ENCODE assay signal across 1 cellular context in genomic region chr20:56373942-56374341, GRCh38.
TF ChIP-seq lines count a peak whose summit lies in the region.

No MANE protein-coding gene starts in this region.

TF ChIP-seq in GM23338, 12 proteins besides CTCF, POLR2A, EP300 and RAD21 (continued from another document):
- TF ChIP-seq, protein P1, sequence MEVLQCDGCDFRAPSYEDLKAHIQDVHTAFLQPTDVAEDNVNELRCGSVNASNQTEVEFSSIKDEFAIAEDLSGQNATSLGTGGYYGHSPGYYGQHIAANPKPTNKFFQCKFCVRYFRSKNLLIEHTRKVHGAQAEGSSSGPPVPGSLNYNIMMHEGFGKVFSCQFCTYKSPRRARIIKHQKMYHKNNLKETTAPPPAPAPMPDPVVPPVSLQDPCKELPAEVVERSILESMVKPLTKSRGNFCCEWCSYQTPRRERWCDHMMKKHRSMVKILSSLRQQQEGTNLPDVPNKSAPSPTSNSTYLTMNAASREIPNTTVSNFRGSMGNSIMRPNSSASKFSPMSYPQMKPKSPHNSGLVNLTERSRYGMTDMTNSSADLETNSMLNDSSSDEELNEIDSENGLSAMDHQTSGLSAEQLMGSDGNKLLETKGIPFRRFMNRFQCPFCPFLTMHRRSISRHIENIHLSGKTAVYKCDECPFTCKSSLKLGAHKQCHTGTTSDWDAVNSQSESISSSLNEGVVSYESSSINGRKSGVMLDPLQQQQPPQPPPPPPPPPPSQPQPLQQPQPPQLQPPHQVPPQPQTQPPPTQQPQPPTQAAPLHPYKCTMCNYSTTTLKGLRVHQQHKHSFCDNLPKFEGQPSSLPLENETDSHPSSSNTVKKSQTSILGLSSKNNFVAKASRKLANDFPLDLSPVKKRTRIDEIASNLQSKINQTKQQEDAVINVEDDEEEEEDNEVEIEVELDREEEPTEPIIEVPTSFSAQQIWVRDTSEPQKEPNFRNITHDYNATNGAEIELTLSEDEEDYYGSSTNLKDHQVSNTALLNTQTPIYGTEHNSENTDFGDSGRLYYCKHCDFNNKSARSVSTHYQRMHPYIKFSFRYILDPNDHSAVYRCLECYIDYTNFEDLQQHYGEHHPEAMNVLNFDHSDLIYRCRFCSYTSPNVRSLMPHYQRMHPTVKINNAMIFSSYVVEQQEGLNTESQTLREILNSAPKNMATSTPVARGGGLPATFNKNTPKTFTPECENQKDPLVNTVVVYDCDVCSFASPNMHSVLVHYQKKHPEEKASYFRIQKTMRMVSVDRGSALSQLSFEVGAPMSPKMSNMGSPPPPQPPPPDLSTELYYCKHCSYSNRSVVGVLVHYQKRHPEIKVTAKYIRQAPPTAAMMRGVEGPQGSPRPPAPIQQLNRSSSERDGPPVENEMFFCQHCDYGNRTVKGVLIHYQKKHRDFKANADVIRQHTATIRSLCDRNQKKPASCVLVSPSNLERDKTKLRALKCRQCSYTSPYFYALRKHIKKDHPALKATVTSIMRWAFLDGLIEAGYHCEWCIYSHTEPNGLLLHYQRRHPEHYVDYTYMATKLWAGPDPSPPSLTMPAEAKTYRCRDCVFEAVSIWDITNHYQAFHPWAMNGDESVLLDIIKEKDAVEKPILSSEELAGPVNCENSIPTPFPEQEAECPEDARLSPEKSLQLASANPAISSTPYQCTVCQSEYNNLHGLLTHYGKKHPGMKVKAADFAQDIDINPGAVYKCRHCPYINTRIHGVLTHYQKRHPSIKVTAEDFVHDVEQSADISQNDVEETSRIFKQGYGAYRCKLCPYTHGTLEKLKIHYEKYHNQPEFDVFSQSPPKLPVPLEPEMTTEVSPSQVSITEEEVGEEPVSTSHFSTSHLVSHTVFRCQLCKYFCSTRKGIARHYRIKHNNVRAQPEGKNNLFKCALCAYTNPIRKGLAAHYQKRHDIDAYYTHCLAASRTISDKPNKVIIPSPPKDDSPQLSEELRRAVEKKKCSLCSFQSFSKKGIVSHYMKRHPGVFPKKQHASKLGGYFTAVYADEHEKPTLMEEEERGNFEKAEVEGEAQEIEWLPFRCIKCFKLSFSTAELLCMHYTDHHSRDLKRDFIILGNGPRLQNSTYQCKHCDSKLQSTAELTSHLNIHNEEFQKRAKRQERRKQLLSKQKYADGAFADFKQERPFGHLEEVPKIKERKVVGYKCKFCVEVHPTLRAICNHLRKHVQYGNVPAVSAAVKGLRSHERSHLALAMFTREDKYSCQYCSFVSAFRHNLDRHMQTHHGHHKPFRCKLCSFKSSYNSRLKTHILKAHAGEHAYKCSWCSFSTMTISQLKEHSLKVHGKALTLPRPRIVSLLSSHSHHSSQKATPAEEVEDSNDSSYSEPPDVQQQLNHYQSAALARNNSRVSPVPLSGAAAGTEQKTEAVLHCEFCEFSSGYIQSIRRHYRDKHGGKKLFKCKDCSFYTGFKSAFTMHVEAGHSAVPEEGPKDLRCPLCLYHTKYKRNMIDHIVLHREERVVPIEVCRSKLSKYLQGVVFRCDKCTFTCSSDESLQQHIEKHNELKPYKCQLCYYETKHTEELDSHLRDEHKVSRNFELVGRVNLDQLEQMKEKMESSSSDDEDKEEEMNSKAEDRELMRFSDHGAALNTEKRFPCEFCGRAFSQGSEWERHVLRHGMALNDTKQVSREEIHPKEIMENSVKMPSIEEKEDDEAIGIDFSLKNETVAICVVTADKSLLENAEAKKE (CRISPR knock-in tag; IDR thresholded peaks at IDR 0.05), result no peak
- TF ChIP-seq JUNB (IDR thresholded peaks at IDR 0.05; ENCODE audit: unreplicated experiment) (no peak), STAT1 (IDR thresholded peaks at IDR 0.05; ENCODE audit: unreplicated experiment) (no peak), CREB1 (CRISPR knock-in tag; IDR thresholded peaks at IDR 0.05; ENCODE audit: low read depth) (no peak)
